Comparison of ENCODE assay signal across 24 cellular contexts in the genomic region with DNA sequence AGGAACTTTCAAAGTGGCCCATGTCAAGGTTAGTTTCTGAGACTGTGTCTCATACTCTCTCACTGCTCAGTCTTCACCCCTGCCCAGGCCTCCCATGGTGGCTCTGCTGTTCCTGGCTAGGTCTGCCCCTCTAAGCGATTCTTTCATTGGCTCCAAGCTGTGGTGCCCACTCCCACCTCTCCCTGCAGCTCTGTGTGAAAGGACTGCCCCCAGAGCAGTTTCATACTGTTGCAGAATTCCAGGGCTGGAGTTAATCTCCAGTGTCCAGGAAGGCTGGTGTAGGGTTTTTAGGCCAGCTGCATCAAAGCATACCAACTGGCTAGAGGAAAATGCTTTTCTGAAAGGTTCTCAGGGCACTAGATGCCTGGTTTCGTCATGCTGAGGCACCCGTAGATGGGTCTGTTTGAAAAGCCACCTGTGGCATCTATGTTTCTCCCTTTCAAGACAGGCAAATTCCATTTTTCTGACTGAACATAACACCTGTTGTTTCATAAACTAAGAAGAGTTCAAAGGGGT.
A peak's percentile ranks its signal among the peaks of the same experiment; 100 is the strongest.
DNase-seq lines count a peak whose midpoint lies in the region; ATAC-seq and TF ChIP-seq lines count a peak whose summit lies in the region.
"Had no signal": no experiment of that assay in that cellular context is flagged by ENCODE, and none has a peak within 500 bp of the region (broad histone marks: within the 10 kb centered on the region; RNA-seq: fewer than 3 reads in every experiment).

No MANE protein-coding gene starts in this region.

- DNase-seq in cardiac muscle cell (ENCODE audit: low read depth in 1 of 2, low spot score in 1 of 2) (no peak), Right ventricle myocardium inferior (ENCODE audit: missing footprints) (no peak), endodermal cell (no peak), neural progenitor cell (ENCODE audit: low spot score) (no peak), upper lobe of right lung (no peak), NOMO-1 treated with dmso at 0.1 percent for 144 hours (lab: John Stamatoyannopoulos, UW; ENCODE audit: unreplicated experiment) (no peak), NCI-H524 treated with DMSO at 0.1 percent for 48 hours (lab: John Stamatoyannopoulos, UW) (no peak)
- DNase-seq: 8988T; activated CD4-positive, alpha-beta T cell treated with anti-CD3 and anti-CD28 coated beads for 4 hours; activated naive CD4-positive, alpha-beta T cell treated with anti-CD3 and anti-CD28 coated beads for 36 hours; activated T-cell treated with anti-CD3 and anti-CD28 coated beads, Interleukin-2, amount 50 U/mL, for 72 hours; CD8-positive, alpha-beta T cell; GDM1; immature natural killer cell; KG1; NCI-H187; NCI-H774; PC-3; stimulated activated CD4-positive, alpha-beta T cell treated with anti-CD3 and anti-CD28 coated beads, Interleukin-1b, Interleukin-23, amount 100 ng/mL, for 48 hours; stimulated activated naive CD4-positive, alpha-beta T cell had no signal

- H3K4me1 Mint-ChIP-seq in endodermal cell (peaks cover 16% of the 10 kb centered on the region), neural progenitor cell (peaks cover 47% of the 10 kb centered on the region)

- no peak overlapping the region for H3K4me3 ChIP-seq in cardiac muscle cell
- H3K4me3 ChIP-seq in endodermal cell (ENCODE audit: low read length): no peak overlapping the region
- H3K4me3 ChIP-seq in neural progenitor cell: no peak overlapping the region
- H3K4me3 ChIP-seq in upper lobe of right lung: no peak overlapping the region
- H3K4me3 ChIP-seq: HAP-1, testis had no signal

- H3K36me3 ChIP-seq in cardiac muscle cell (peaks cover 30% of the 10 kb centered on the region), endodermal cell (ENCODE audit: control insufficient read depth, insufficient read depth, low read length) (peaks cover 100% of the 10 kb centered on the region), neural progenitor cell (no peaks in the 10 kb centered on the region), upper lobe of right lung (peaks cover 75% of the 10 kb centered on the region)
- H3K36me3 ChIP-seq: HAP-1 had no signal

- no peak overlapping the region for H2AFZ ChIP-seq in neural progenitor cell (replicated peaks)

- H3K4me3 Mint-ChIP-seq in endodermal cell: no peak overlapping the region
- no peak overlapping the region for H3K4me3 Mint-ChIP-seq in neural progenitor cell
- H3K4me3 Mint-ChIP-seq: activated naive CD4-positive, alpha-beta T cell treated with anti-CD3 and anti-CD28 coated beads for 36 hours; activated T-cell treated with anti-CD3 and anti-CD28 coated beads, Interleukin-2, amount 50 U/mL, for 72 hours; CD8-positive, alpha-beta T cell; immature natural killer cell; neural crest cell had no signal

- TF ChIP-seq CTCF in cardiac muscle cell (IDR thresholded peaks at IDR 0.05; ENCODE audit: low read depth, low read length): no peak
- TF ChIP-seq CTCF in endodermal cell (conservative IDR thresholded peaks at IDR 0.05): no peak
- no peak for TF ChIP-seq CTCF in neural progenitor cell (IDR thresholded peaks at IDR 0.05)
- no peak for TF ChIP-seq CTCF in upper lobe of right lung (IDR thresholded peaks at IDR 0.05)

- ATAC-seq in Right ventricle myocardium inferior (no peak), upper lobe of right lung (no peak), GM21360 (IDR thresholded peaks at IDR 0.05; ENCODE audit: unreplicated experiment) (no peak)
- ATAC-seq: activated T-cell treated with anti-CD3 and anti-CD28 coated beads, Interleukin-2, amount 50 U/mL, for 72 hours; CD8-positive, alpha-beta T cell; PC-3 had no signal

- H3K27ac Mint-ChIP-seq in endodermal cell: no peak overlapping the region
- peak overlapping the region; percentile 78 for H3K27ac Mint-ChIP-seq in neural progenitor cell
- H3K27ac Mint-ChIP-seq: activated naive CD4-positive, alpha-beta T cell treated with anti-CD3 and anti-CD28 coated beads for 36 hours; activated T-cell treated with anti-CD3 and anti-CD28 coated beads, Interleukin-2, amount 50 U/mL, for 72 hours; CD8-positive, alpha-beta T cell; immature natural killer cell had no signal

- peaks cover 25% of the 10 kb centered on the region for H3K4me1 ChIP-seq in cardiac muscle cell (ENCODE audit: low read depth)
- peaks cover 2% of the 10 kb centered on the region for H3K4me1 ChIP-seq in endodermal cell (ENCODE audit: control insufficient read depth, insufficient read depth, low read length)
- H3K4me1 ChIP-seq in neural progenitor cell: peaks cover 13% of the 10 kb centered on the region
- peaks cover 4% of the 10 kb centered on the region for H3K4me1 ChIP-seq in upper lobe of right lung
- H3K4me1 ChIP-seq: HAP-1 had no signal

- no peaks in the 10 kb centered on the region for H3F3A ChIP-seq in neural progenitor cell (ENCODE audit: low read depth)

- intact Hi-C loops in Right ventricle myocardium inferior (cut with DNase I): loop anchor here (5.0 kb wide), 1 partner anchor 69 kb away; no protein-coding TSS in a partner anchor
- intact Hi-C loops in upper lobe of right lung (cut with DNase I): no loop called here

- no peaks in the 10 kb centered on the region for H3K27me3 ChIP-seq in cardiac muscle cell
- H3K27me3 ChIP-seq in endodermal cell (ENCODE audit: control insufficient read depth, insufficient read depth, low read length, poor library complexity, severe bottlenecking): no peaks in the 10 kb centered on the region
- H3K27me3 ChIP-seq in neural progenitor cell: no peaks in the 10 kb centered on the region
- no peaks in the 10 kb centered on the region for H3K27me3 ChIP-seq in upper lobe of right lung
- H3K27me3 ChIP-seq: testis had no signal

- H3K9me3 ChIP-seq in cardiac muscle cell (ENCODE audit: low read depth): no peaks in the 10 kb centered on the region
- no peaks in the 10 kb centered on the region for H3K9me3 ChIP-seq in endodermal cell (ENCODE audit: control insufficient read depth, low read length)
- no peaks in the 10 kb centered on the region for H3K9me3 ChIP-seq in neural progenitor cell (ENCODE audit: low read depth)
- no peaks in the 10 kb centered on the region for H3K9me3 ChIP-seq in upper lobe of right lung
- H3K9me3 ChIP-seq: HAP-1, testis had no signal

- H3K27me3 Mint-ChIP-seq in endodermal cell (ENCODE audit: insufficient read depth) (no peaks in the 10 kb centered on the region), neural progenitor cell (ENCODE audit: insufficient read depth, low read depth) (peaks cover 2% of the 10 kb centered on the region)

- H4K20me1 ChIP-seq in neural progenitor cell (ENCODE audit: low read depth): no peaks in the 10 kb centered on the region

- H3K27ac ChIP-seq in cardiac muscle cell: peak overlapping the region; percentile 19
- H3K27ac ChIP-seq in endodermal cell (ENCODE audit: low read depth, low read length): peak overlapping the region; percentile 19
- no peak overlapping the region for H3K27ac ChIP-seq in neural progenitor cell
- peak overlapping the region; percentile 9 for H3K27ac ChIP-seq in upper lobe of right lung
- H3K27ac ChIP-seq: testis had no signal

- H3K36me3 Mint-ChIP-seq in endodermal cell (ENCODE audit: low read depth): peaks cover 81% of the 10 kb centered on the region
- peaks cover 35% of the 10 kb centered on the region for H3K36me3 Mint-ChIP-seq in neural progenitor cell
- H3K36me3 Mint-ChIP-seq: CD8-positive, alpha-beta T cell; immature natural killer cell had no signal

- H3K79me2 ChIP-seq in neural progenitor cell (ENCODE audit: low read depth): no peaks in the 10 kb centered on the region

- no peaks in the 10 kb centered on the region for H3K9me3 Mint-ChIP-seq in endodermal cell
- H3K9me3 Mint-ChIP-seq in neural progenitor cell: no peaks in the 10 kb centered on the region
- H3K9me3 Mint-ChIP-seq: activated naive CD4-positive, alpha-beta T cell treated with anti-CD3 and anti-CD28 coated beads for 36 hours; activated T-cell treated with anti-CD3 and anti-CD28 coated beads, Interleukin-2, amount 50 U/mL, for 72 hours; CD8-positive, alpha-beta T cell; immature natural killer cell; neural crest cell had no signal

- H3K4me2 ChIP-seq in neural progenitor cell: no peak overlapping the region

- no peak overlapping the region for H3K9ac ChIP-seq in endodermal cell (ENCODE audit: extremely low read depth, low read length, poor library complexity, severe bottlenecking)
- H3K9ac ChIP-seq in neural progenitor cell: no peak overlapping the region

- 96 to 97% methylated on average over 3 of the region's 3 CpGs for WGBS in endodermal cell (ENCODE audit: insufficient coverage in 1 of 2, insufficient read length in 1 of 2), 2 experiments
